In the genomic region with DNA sequence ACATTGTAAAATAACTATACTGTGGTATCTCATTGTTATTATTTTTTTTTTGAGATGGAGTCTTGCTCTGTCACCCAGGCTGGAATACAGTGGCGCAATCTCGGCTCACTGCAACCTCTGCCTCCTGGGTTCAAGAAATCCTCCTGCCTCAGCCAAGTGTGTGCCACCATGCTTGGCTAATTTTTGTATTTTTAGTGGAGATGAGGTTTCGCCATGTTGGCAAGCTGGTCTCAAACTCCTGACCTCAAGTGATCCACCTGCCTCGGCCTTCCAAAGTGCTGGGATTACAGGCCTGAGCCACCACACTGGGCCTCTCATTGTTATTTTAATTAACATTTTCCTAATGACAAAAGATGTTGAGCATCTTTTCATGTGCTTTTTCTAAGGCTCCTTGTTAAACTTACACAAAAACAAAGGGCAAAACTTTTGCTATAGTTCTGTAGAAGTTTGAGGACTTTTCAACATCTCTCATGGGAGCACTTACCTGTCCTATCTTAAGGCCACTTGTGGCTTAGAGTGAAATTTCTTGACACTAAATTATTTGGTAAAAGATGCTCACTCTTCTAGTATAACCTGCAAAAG, we compare ENCODE assay signal across 3 cellular contexts. TPM values are rescaled to one million over a fixed set of nuclear protein-coding genes. Genes with fewer than 3 reads are reported as not detected.
"Had no signal": no experiment of that assay in that cellular context is flagged by ENCODE, and none has a peak within 500 bp of the region (broad histone marks: within the 10 kb centered on the region; RNA-seq: fewer than 3 reads in every experiment).

No MANE protein-coding gene starts in this region.

RNA-seq across cellular contexts. Expression of gene DLGAP1, which starts 39.7 kb away (rescaled TPM):
- polyA plus RNA-seq: immature natural killer cell; mammary epithelial cell; naive thymus-derived CD4-positive, alpha-beta T cell had no signal
